Comparison of ENCODE assay signal across 23 cellular contexts in genomic region chr15:63535689-63536088, GRCh38. TPM values are rescaled to one million over a fixed set of nuclear protein-coding genes. Genes with fewer than 3 reads are reported as not detected.
A peak's percentile ranks its signal among the peaks of the same experiment; 100 is the strongest.
DNase-seq lines count a peak whose midpoint lies in the region; ATAC-seq and TF ChIP-seq lines count a peak whose summit lies in the region.
"Had no signal": no experiment of that assay in that cellular context is flagged by ENCODE, and none has a peak within 500 bp of the region (broad histone marks: within the 10 kb centered on the region; RNA-seq: fewer than 3 reads in every experiment).

No MANE protein-coding gene starts in this region.

- H3K4me1 Mint-ChIP-seq in activated T-cell treated with anti-CD3 and anti-CD28 coated beads, Interleukin-2, amount 50 U/mL, for 24 hours (ENCODE audit: low read depth): peaks cover 75% of the 10 kb centered on the region
- peaks cover 88% of the 10 kb centered on the region for H3K4me1 Mint-ChIP-seq in brain
- peaks cover 64% of the 10 kb centered on the region for H3K4me1 Mint-ChIP-seq in neural crest cell
- H3K4me1 Mint-ChIP-seq in activated CD4-positive, alpha-beta memory T cell treated with anti-CD3 and anti-CD28 coated beads for 36 hours (ENCODE audit: low read depth): peaks cover 68% of the 10 kb centered on the region

- H3K27ac Mint-ChIP-seq in activated T-cell treated with anti-CD3 and anti-CD28 coated beads, Interleukin-2, amount 50 U/mL, for 24 hours: peak overlapping the region; percentile 19
- peak overlapping the region in 4 of 5 experiments; percentile 23 to 39 (median 24) for H3K27ac Mint-ChIP-seq in brain
- peak overlapping the region; percentile 2 for H3K27ac Mint-ChIP-seq in neural crest cell (ENCODE audit: unreplicated experiment)
- no peak overlapping the region for H3K27ac Mint-ChIP-seq in activated CD4-positive, alpha-beta memory T cell treated with anti-CD3 and anti-CD28 coated beads for 36 hours

- no peak for DNase-seq in activated T-cell treated with anti-CD3 and anti-CD28 coated beads, Interleukin-2, amount 50 U/mL, for 24 hours
- DNase-seq in activated T-cell treated with anti-CD3 and anti-CD28 coated beads, Interleukin-2, amount 50 U/mL, for 1 hour: no peak
- DNase-seq in neural crest cell (ENCODE audit: low read depth, low spot score): no peak
- DNase-seq in stimulated activated CD4-positive, alpha-beta T cell treated with anti-CD3 and anti-CD28 coated beads, Interleukin-4, amount 100 ng/mL, for 4 hours: no peak
- no peak for DNase-seq in activated CD4-positive, alpha-beta memory T cell treated with anti-CD3 and anti-CD28 coated beads for 36 hours
- DNase-seq: activated CD4-positive, CD25-positive, alpha-beta regulatory T cell treated with anti-CD3 and anti-CD28 coated beads, Interleukin-2, amount 50 U/mL, for 72 hours; activated CD8-positive, alpha-beta memory T cell treated with anti-CD3 and anti-CD28 coated beads for 24 hours; activated naive CD4-positive, alpha-beta T cell treated with anti-CD3 and anti-CD28 coated beads, Interleukin-2, amount 50 U/mL, for 16 hours; activated T-cell treated with anti-CD3 and anti-CD28 coated beads, Interleukin-2, amount 50 U/mL, for 4 hours; AML-193; aorta; caudate nucleus; COR-L47; DMS79 treated with DMSO at 0.1 percent for 48 hours; NCI-H510A treated with DMSO at 0.1 percent for 48 hours; occipital lobe; substantia nigra; T-cell had no signal

- peaks cover 65% of the 10 kb centered on the region for H3K36me3 Mint-ChIP-seq in activated T-cell treated with anti-CD3 and anti-CD28 coated beads, Interleukin-2, amount 50 U/mL, for 24 hours (ENCODE audit: low read depth)
- H3K36me3 Mint-ChIP-seq in brain (peaks cover 35% of the 10 kb centered on the region), neural crest cell (ENCODE audit: low read depth) (peaks cover 5% of the 10 kb centered on the region)
- peaks cover 15% of the 10 kb centered on the region for H3K36me3 Mint-ChIP-seq in activated CD4-positive, alpha-beta memory T cell treated with anti-CD3 and anti-CD28 coated beads for 36 hours

- no peak overlapping the region for H3K9ac ChIP-seq in HUES64 (ENCODE audit: low read depth, low read length)

- H3K9me3 ChIP-seq in HUES64 (ENCODE audit: insufficient read depth, low read depth, low read length): no peaks in the 10 kb centered on the region

- no peak overlapping the region for H3K4me3 Mint-ChIP-seq in activated T-cell treated with anti-CD3 and anti-CD28 coated beads, Interleukin-2, amount 50 U/mL, for 24 hours
- H3K4me3 Mint-ChIP-seq in brain: no peak overlapping the region
- H3K4me3 Mint-ChIP-seq in neural crest cell: no peak overlapping the region
- no peak overlapping the region for H3K4me3 Mint-ChIP-seq in activated CD4-positive, alpha-beta memory T cell treated with anti-CD3 and anti-CD28 coated beads for 36 hours
- H3K4me3 Mint-ChIP-seq: activated T-cell treated with anti-CD3 and anti-CD28 coated beads, Interleukin-2, amount 50 U/mL, for 4 hours; T-cell had no signal

- CTCF ChIA-PET in activated CD4-positive, alpha-beta memory T cell treated with anti-CD3 and anti-CD28 coated beads for 36 hours (lab: Charles Lee): no interaction called here

- intact Hi-C loops in activated CD4-positive, alpha-beta memory T cell treated with anti-CD3 and anti-CD28 coated beads for 36 hours (cut with micrococcal nuclease): no loop called here

- peaks cover 67% of the 10 kb centered on the region for H3K4me1 ChIP-seq in HUES64 (ENCODE audit: insufficient read depth, low read length)

- POLR2A ChIA-PET in activated CD4-positive, alpha-beta memory T cell treated with anti-CD3 and anti-CD28 coated beads for 36 hours (lab: Charles Lee): no interaction called here

- 72% methylated on average over 2 of the region's 3 CpGs for WGBS in HUES64

- TF ChIP-seq CTCF in brain (conservative IDR thresholded peaks at IDR 0.05) (no peak), neural crest cell (conservative IDR thresholded peaks at IDR 0.05) (no peak)

- no peaks in the 10 kb centered on the region for H3K9me3 Mint-ChIP-seq in activated T-cell treated with anti-CD3 and anti-CD28 coated beads, Interleukin-2, amount 50 U/mL, for 24 hours
- H3K9me3 Mint-ChIP-seq in brain (no peaks in the 10 kb centered on the region), neural crest cell (no peaks in the 10 kb centered on the region)
- H3K9me3 Mint-ChIP-seq in activated CD4-positive, alpha-beta memory T cell treated with anti-CD3 and anti-CD28 coated beads for 36 hours: no peaks in the 10 kb centered on the region
- H3K9me3 Mint-ChIP-seq: activated T-cell treated with anti-CD3 and anti-CD28 coated beads, Interleukin-2, amount 50 U/mL, for 4 hours; T-cell had no signal

- no peaks in the 10 kb centered on the region for H3K36me3 ChIP-seq in HUES64 (ENCODE audit: insufficient read depth, low read length)

- H3K4me3 ChIP-seq in HUES64 (ENCODE audit: low read length): no peak overlapping the region
- H3K4me3 ChIP-seq: lung, skin epidermis had no signal

- no peaks in the 10 kb centered on the region for H3K27me3 ChIP-seq in HUES64 (ENCODE audit: insufficient read depth, low read length)

- peak overlapping the region; percentile 46; the same call in 1 of the 2 replicates for H3K27ac ChIP-seq in HUES64 (ENCODE audit: low read depth, low read length)
- H3K27ac ChIP-seq: skin epidermis had no signal

- no peak for ATAC-seq in HG03135 (IDR thresholded peaks at IDR 0.05; ENCODE audit: unreplicated experiment)
- ATAC-seq: activated T-cell treated with anti-CD3 and anti-CD28 coated beads, Interleukin-2, amount 50 U/mL, for 4 hours; T-cell had no signal

- H3K27me3 Mint-ChIP-seq in activated T-cell treated with anti-CD3 and anti-CD28 coated beads, Interleukin-2, amount 50 U/mL, for 24 hours: no peaks in the 10 kb centered on the region
- H3K27me3 Mint-ChIP-seq in brain (no peaks in the 10 kb centered on the region), neural crest cell (ENCODE audit: low read depth) (no peaks in the 10 kb centered on the region)
- no peaks in the 10 kb centered on the region for H3K27me3 Mint-ChIP-seq in activated CD4-positive, alpha-beta memory T cell treated with anti-CD3 and anti-CD28 coated beads for 36 hours
- H3K27me3 Mint-ChIP-seq: T-cell had no signal

RNA-seq across cellular contexts. Expression of gene USP3, which starts 31.3 kb away (rescaled TPM):
- 23.4 TPM for polyA plus RNA-seq in HUES64 (2013, experiment 1 of 2)
- 33.9 TPM for polyA plus RNA-seq in HUES64 (2013, experiment 2 of 2)
- polyA plus RNA-seq in brain (ENCODE audit: insufficient read depth, low read depth, low replicate concordance): 20.7 TPM
- total RNA-seq in neural crest cell: 80.0 and 85.7 TPM in 2 replicates
- 10 to 100 TPM; 46.1 to 48.9 TPM for total RNA-seq in activated CD4-positive, alpha-beta memory T cell treated with anti-CD3 and anti-CD28 coated beads for 36 hours
